ENCODE assay signal across 8 cellular contexts in the genomic region with DNA sequence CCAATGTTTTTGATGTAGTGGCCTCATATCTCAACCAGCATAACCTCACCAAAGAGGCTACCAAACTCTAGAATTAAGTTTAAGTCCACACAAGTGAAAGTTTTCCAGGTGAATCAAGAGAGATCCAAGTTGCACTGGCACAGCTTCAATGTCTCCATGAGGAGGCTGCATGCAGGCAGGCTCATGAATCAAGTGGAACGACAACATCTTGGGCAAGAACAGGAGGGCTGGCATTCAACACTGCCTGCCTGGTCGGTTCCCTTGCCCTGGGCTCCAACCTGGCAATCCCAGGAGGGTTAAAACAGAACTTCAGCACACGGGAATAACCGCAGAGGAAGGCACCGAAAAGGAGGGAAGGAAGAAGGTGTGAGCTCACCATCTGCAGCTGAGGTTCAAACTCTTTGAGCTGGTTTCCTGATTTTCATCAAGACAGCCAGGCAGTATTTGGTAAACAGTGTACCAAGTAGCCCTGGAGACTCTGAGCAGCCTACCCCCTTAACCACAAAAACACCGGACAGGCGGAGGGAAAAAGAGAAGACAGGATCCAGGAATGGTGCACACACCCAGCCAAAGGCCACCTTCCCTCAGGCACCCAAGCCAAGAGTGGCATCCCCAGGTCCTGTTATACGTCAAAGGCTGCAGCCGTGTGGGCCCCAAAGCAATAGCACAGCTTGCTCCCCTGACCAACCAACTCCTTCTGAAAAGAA. TPM values are rescaled to one million over a fixed set of nuclear protein-coding genes. Genes with fewer than 3 reads are reported as not detected.
DNase-seq lines count a peak whose midpoint lies in the region; ATAC-seq and TF ChIP-seq lines count a peak whose summit lies in the region.

No MANE protein-coding gene starts in this region.

- ATAC-seq in naive thymus-derived CD8-positive, alpha-beta T cell, result no peak
- ATAC-seq in HG03039 (IDR thresholded peaks at IDR 0.05; ENCODE audit: unreplicated experiment), result no peak

- H3K4me1 Mint-ChIP-seq in CD14-positive monocyte, result peaks cover 38% of the 10 kb centered on the region
- H3K4me1 Mint-ChIP-seq in chondrocyte (ENCODE audit: low read depth), result peaks cover 44% of the 10 kb centered on the region
- H3K4me1 Mint-ChIP-seq in naive thymus-derived CD8-positive, alpha-beta T cell, result peaks cover 23 to 51% (median 42%) of the 10 kb centered on the region in 4 donors

- H3K4me3 Mint-ChIP-seq in CD14-positive monocyte (peak overlapping the region; percentile 98 to 99), chondrocyte (ENCODE audit: unreplicated experiment) (peak overlapping the region; percentile 89)
- peak overlapping the region; percentile 93 to 99 (median 96) for H3K4me3 Mint-ChIP-seq in naive thymus-derived CD8-positive, alpha-beta T cell

- DNase-seq in CD14-positive monocyte (ENCODE audit: low spot score) (no peak), chondrocyte (ENCODE audit: low spot score) (no peak), DMS 273 treated with DMSO at 0.1 percent for 48 hours (lab: John Stamatoyannopoulos, UW) (no peak), NCI-H345 (lab: John Stamatoyannopoulos, UW) (no peak)
- DNase-seq in naive thymus-derived CD8-positive, alpha-beta T cell, result no peak
- no peak for DNase-seq in activated CD4-positive, CD25-positive, alpha-beta regulatory T cell treated with anti-CD3 and anti-CD28 coated beads, Interleukin-2, amount 50 U/mL, for 72 hours

- H3K9me3 Mint-ChIP-seq in CD14-positive monocyte (no peaks in the 10 kb centered on the region), chondrocyte (ENCODE audit: low read depth) (no peaks in the 10 kb centered on the region)
- H3K9me3 Mint-ChIP-seq in naive thymus-derived CD8-positive, alpha-beta T cell, result no peaks in the 10 kb centered on the region

- TF ChIP-seq CTCF in CD14-positive monocyte (IDR thresholded peaks at IDR 0.05) (no peak), chondrocyte (IDR thresholded peaks at IDR 0.05) (no peak)

- POLR2A ChIA-PET in naive thymus-derived CD8-positive, alpha-beta T cell (lab: Charles Lee), result interaction anchor here (0.9 to 1.8 kb wide), 3 partner anchors 9 to 173 kb away, joined by 3 to 6 read pairs (median 3); partner anchors contain the start of gene ARFGAP3

- no peaks in the 10 kb centered on the region for H3K36me3 ChIP-seq in KOPT-K1 (ENCODE audit: insufficient read depth, low read length)

- peaks cover 0 to 8% (median 1%) of the 10 kb centered on the region in 3 donors for H3K27me3 Mint-ChIP-seq in CD14-positive monocyte (ENCODE audit: low read depth in 3 of 3)
- H3K27me3 Mint-ChIP-seq in chondrocyte (ENCODE audit: low read depth), result no peaks in the 10 kb centered on the region
- H3K27me3 Mint-ChIP-seq in naive thymus-derived CD8-positive, alpha-beta T cell, result no peaks in the 10 kb centered on the region

- H3K27ac ChIP-seq in KOPT-K1 (ENCODE audit: low read depth, low read length, poor library complexity, severe bottlenecking), result peak overlapping the region; percentile 66

- peaks cover 4% of the 10 kb centered on the region in 2 donors for H3K36me3 Mint-ChIP-seq in CD14-positive monocyte
- no peaks in the 10 kb centered on the region for H3K36me3 Mint-ChIP-seq in chondrocyte (ENCODE audit: low read depth)
- no peaks in the 10 kb centered on the region for H3K36me3 Mint-ChIP-seq in naive thymus-derived CD8-positive, alpha-beta T cell

- H3K27ac Mint-ChIP-seq in CD14-positive monocyte (peak overlapping the region; percentile 83 to 96 (median 89)), chondrocyte (ENCODE audit: unreplicated experiment) (peak overlapping the region; percentile 78)
- peak overlapping the region; percentile 85 to 97 (median 94) for H3K27ac Mint-ChIP-seq in naive thymus-derived CD8-positive, alpha-beta T cell

- intact Hi-C loops in CD14-positive monocyte (cut with micrococcal nuclease), result loop anchor here in 1 of 2 donors (5.0 to 10.0 kb wide), 2 partner anchors 36 to 141 kb away; partner anchors contain the start of gene TSPO

- no peaks in the 10 kb centered on the region for H3K9me3 ChIP-seq in KOPT-K1 (ENCODE audit: insufficient read depth, low read length, poor library complexity, severe bottlenecking)

RNA-seq across cellular contexts. Expression of gene PACSIN2, which starts 1.4 kb away (rescaled TPM):
- polyA plus RNA-seq in CD14-positive monocyte, result 10 to 100 TPM; 31.2 to 40.2 TPM
- total RNA-seq in chondrocyte, result 58.9 to 93.4 TPM (median 82.1 TPM) in 3 replicates
- 10 to 100 TPM; 37.6 to 44.9 TPM for total RNA-seq in naive thymus-derived CD8-positive, alpha-beta T cell
- 10 to 100 TPM; 21.9 to 27.8 (median 23.8) TPM for polyA plus RNA-seq in naive thymus-derived CD8-positive, alpha-beta T cell
